Comparison of ENCODE assay signal across 16 cellular contexts in the genomic region with DNA sequence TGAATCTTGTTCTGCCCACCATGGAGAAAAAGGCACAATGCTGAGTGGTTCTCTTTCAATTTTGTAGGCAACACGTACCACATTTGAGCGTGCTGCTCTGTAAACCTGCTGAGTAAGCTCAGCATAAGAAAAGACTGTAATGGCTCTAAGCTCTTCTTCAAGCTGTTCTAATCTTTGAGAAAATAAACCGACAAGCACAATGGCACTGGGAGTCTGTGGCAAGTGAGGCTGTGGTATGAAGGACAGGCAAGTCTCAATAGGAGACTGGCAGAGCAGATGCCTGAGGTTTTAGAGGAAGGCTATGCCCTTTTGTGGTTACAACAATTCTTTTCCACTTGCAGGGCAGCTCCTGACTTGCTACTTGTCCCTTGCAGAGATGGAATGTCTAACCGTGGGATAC.
"Had no signal": no experiment of that assay in that cellular context is flagged by ENCODE, and none has a peak within 500 bp of the region (broad histone marks: within the 10 kb centered on the region; RNA-seq: fewer than 3 reads in every experiment).

No MANE protein-coding gene starts in this region.

- DNase-seq: activated CD4-positive, alpha-beta T cell treated with anti-CD3 and anti-CD28 coated beads, Interleukin-2, amount 50 U/mL, for 4 hours; activated naive CD4-positive, alpha-beta T cell treated with anti-CD3 and anti-CD28 coated beads, Interleukin-2, amount 50 U/mL, for 16 hours; activated T-cell treated with anti-CD3 and anti-CD28 coated beads, Interleukin-2, amount 50 U/mL, for 1 hour; adrenal gland; cortex of kidney; effector CD8-positive, alpha-beta T cell; islet precursor cell; left ventricle myocardium inferior; ovary; retina; spleen; stimulated activated CD4-positive, alpha-beta T cell treated with anti-CD3 and anti-CD28 coated beads, Interleukin-1b, Interleukin-23, amount 100 ng/mL, for 48 hours; stimulated activated naive B cell treated with anti-CD40 and anti-IgM and Interleukin-4, amounts not matched to agents 10 μg/mL and 1 μg/mL and 100 μg/mL, for 72 hours; transverse colon had no signal

- H3K4me3 ChIP-seq: adrenal gland, gastroesophageal sphincter, left ventricle myocardium inferior, ovary, spleen, transverse colon had no signal

- H3K9me3 ChIP-seq: adrenal gland, gastroesophageal sphincter, ovary had no signal

- H3K36me3 ChIP-seq: adrenal gland, gastroesophageal sphincter, left ventricle myocardium inferior, ovary, spleen, transverse colon had no signal

- H3K27me3 ChIP-seq: adrenal gland, gastroesophageal sphincter, ovary, transverse colon had no signal

- H3K4me1 ChIP-seq: adrenal gland, spleen, transverse colon had no signal

- ATAC-seq: activated CD4-positive, CD25-positive, alpha-beta regulatory T cell treated with anti-CD3 and anti-CD28 coated beads, Interleukin-2, amount 50 U/mL, for 24 hours; gastroesophageal sphincter; stimulated activated naive B cell treated with anti-CD40 and anti-IgM and Interleukin-4, amounts not matched to agents 10 μg/mL and 1 μg/mL and 100 μg/mL, for 72 hours had no signal

- H3K27ac ChIP-seq: adrenal gland, gastroesophageal sphincter, left ventricle myocardium inferior, ovary, spleen, transverse colon had no signal
